In the genomic region with DNA sequence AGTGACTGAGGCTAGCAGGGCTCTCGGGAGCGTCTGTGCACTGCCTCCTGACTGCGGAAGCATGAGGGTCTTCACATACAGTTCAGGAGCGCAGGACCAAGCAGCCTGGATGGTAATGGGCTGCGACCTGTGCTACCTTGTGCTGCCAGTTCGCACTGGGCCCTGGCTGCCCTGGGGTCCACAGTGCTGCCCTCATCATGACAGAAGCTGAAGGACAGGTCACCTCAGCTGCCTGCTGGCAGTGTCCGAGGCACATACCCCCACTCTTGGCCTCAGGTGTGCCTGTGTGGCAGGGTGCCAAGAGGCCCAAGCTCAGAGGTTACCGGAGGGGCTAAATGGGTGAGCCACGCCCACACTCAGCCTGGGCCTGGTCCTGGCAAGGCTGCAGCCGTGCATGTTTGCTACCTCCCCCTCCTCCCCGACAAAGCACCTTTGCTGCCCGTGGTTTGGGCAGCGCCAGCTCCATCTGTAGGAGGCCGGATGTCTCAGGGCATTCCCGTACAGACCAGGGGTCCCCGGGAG, we compare ENCODE assay signal across 1 cellular context.
TF ChIP-seq lines count a peak whose summit lies in the region.

No MANE protein-coding gene starts in this region.

TF ChIP-seq in H1, 55 proteins besides CTCF, POLR2A, EP300 and RAD21:
- TF ChIP-seq EZH2 (IDR thresholded peaks at IDR 0.05; ENCODE audit: low read depth, low read length, severe bottlenecking), result peak; percentile 29
- TF ChIP-seq KDM4A (IDR thresholded peaks at IDR 0.05; ENCODE audit: low read depth, low read length, severe bottlenecking), result no peak
